ENCODE assay signal across 30 cellular contexts in the genomic region with DNA sequence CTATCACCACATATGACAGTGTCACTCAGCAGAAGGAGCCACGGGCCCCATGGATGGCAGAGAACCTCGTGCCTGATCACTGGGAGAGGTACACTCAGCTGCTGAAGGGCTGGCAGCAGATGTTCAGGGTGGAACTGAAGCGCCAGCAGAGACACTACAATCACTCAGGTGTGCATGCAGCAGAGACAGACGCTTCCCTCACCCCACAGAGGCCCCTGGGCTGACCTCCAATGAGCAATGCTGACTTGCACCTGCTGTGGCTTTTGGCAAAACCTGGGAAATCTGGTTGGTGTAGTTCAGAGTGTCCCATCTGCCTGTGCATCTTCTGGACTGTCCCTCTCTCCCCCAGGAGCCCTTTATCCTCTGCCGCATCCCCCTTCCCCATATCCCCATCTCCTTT. TPM values are rescaled to one million over a fixed set of nuclear protein-coding genes. Genes with fewer than 3 reads are reported as not detected.
A peak's percentile ranks its signal among the peaks of the same experiment; 100 is the strongest.
DNase-seq lines count a peak whose midpoint lies in the region; ATAC-seq and TF ChIP-seq lines count a peak whose summit lies in the region.
"Had no signal": no experiment of that assay in that cellular context is flagged by ENCODE, and none has a peak within 500 bp of the region (broad histone marks: within the 10 kb centered on the region; RNA-seq: fewer than 3 reads in every experiment).

No MANE protein-coding gene starts in this region.

- peaks cover 92% of the 10 kb centered on the region for H3K36me3 ChIP-seq in DND-41 (ENCODE audit: insufficient read depth, low read length)
- H3K36me3 ChIP-seq: gastrocnemius medialis, prostate gland, thyroid gland, vagina, WERI-Rb-1 had no signal

- H3K9me3 ChIP-seq in DND-41 (ENCODE audit: insufficient read depth, low read length, severe bottlenecking), result no peaks in the 10 kb centered on the region
- H3K9me3 ChIP-seq: A549, gastrocnemius medialis, MG63, prostate gland, thyroid gland, vagina had no signal

- H3K27ac ChIP-seq in DND-41 (ENCODE audit: low read length) (no peak overlapping the region; the same call in 1 of the 2 replicates), foreskin keratinocyte (no peak overlapping the region)
- H3K27ac ChIP-seq: A549, brain microvascular endothelial cell, gastrocnemius medialis, HL-60, prostate gland, RWPE1, thyroid gland, vagina, WERI-Rb-1 had no signal

- no peak overlapping the region for H3K9ac ChIP-seq in DND-41 (ENCODE audit: low read depth, low read length)

- no peak overlapping the region for H3K4me3 ChIP-seq in DND-41 (ENCODE audit: low read depth in 1 of 2, low read length in 2 of 2)
- H3K4me3 ChIP-seq: A549, gastrocnemius medialis, MG63, prostate gland, thyroid gland, vagina had no signal

- H2AFZ ChIP-seq in DND-41 (ENCODE audit: low read depth, low read length), result no peak overlapping the region

- no peaks in the 10 kb centered on the region for H3K4me1 ChIP-seq in DND-41 (ENCODE audit: insufficient read depth, low read length)
- no peaks in the 10 kb centered on the region for H3K4me1 ChIP-seq in foreskin keratinocyte
- H3K4me1 ChIP-seq: A549, prostate gland had no signal

- H3K27me3 ChIP-seq in DND-41 (ENCODE audit: insufficient read depth, low read length, poor library complexity) (no peaks in the 10 kb centered on the region), foreskin keratinocyte (no peaks in the 10 kb centered on the region)
- H3K27me3 ChIP-seq: brain microvascular endothelial cell, gastrocnemius medialis, MG63, thyroid gland, vagina had no signal

- H3K4me2 ChIP-seq in DND-41 (ENCODE audit: insufficient read depth, low read length), result no peak overlapping the region
- H3K4me2 ChIP-seq: A549 had no signal

- DNase-seq in NCI-H146 (lab: John Stamatoyannopoulos, UW) (peak; percentile 26), NCI-H146 treated with DMSO at 0.1 percent for 48 hours (lab: John Stamatoyannopoulos, UW; ENCODE audit: unreplicated experiment) (no peak), DND-41 (no peak), NCI-H345 (lab: John Stamatoyannopoulos, UW) (peak; percentile 55), foreskin keratinocyte (no peak), GM19240 (ENCODE audit: insufficient read length, low spot score) (no peak)
- DNase-seq: activated CD4-positive, alpha-beta T cell treated with anti-CD3 and anti-CD28 coated beads for 4 hours; activated CD8-positive, alpha-beta T cell treated with anti-CD3 and anti-CD28 coated beads, Interleukin-2, amount 10 ng/mL, durations not matched to agents 7 days and 5 days; amygdala; brain microvascular endothelial cell; CD4-positive, alpha-beta T cell; gastrocnemius medialis; KBM-7; MG63; naive B cell; NCI-H1436 treated with DMSO at 0.1 percent for 48 hours; NCI-H774; stimulated activated CD4-positive, alpha-beta T cell treated with anti-CD3 and anti-CD28 coated beads, Interleukin-2, amount 100 ng/mL, for 48 hours; thyroid gland; WERI-Rb-1 had no signal

- ATAC-seq in DND-41 (ENCODE audit: insufficient read depth, low read depth), result peak; percentile 41; the same call in 1 of the 3 replicates
- peak; percentile 38 for ATAC-seq in foreskin keratinocyte
- ATAC-seq in HG03159 (IDR thresholded peaks at IDR 0.05; ENCODE audit: unreplicated experiment), result no peak
- ATAC-seq in HG03095 (IDR thresholded peaks at IDR 0.05; ENCODE audit: unreplicated experiment), result no peak
- ATAC-seq: A549; activated CD8-positive, alpha-beta T cell treated with anti-CD3 and anti-CD28 coated beads, Interleukin-2, amount 10 ng/mL, durations not matched to agents 7 days and 5 days; activated T-helper 17 cell treated with anti-CD3 and anti-CD28 coated beads, Interleukin-2, amount 50 U/mL, for 72 hours; gastrocnemius medialis; sciatic nerve had no signal

- H3K79me2 ChIP-seq in DND-41 (ENCODE audit: insufficient read depth, low read length), result peaks cover 20% of the 10 kb centered on the region

- TF ChIP-seq CTCF in DND-41 (IDR thresholded peaks at IDR 0.05; ENCODE audit: borderline replicate concordance, extremely low read depth, low read length, poor library complexity, severe bottlenecking) (no peak), foreskin keratinocyte (conservative IDR thresholded peaks at IDR 0.05) (no peak)

- no peaks in the 10 kb centered on the region; the same call in 1 of the 2 replicates for H4K20me1 ChIP-seq in DND-41 (ENCODE audit: insufficient read depth, low read length)

RNA-seq across cellular contexts. Expression of a gene that starts 51.9 kb away (rescaled TPM):
- 1.6 and 1.7 TPM in 2 replicates for total RNA-seq in foreskin keratinocyte
- polyA plus RNA-seq in foreskin keratinocyte, result 0.90 and 1.3 TPM in 2 replicates
- total RNA-seq: H4 had no signal

RNA-seq across cellular contexts. Expression of a gene that starts 58.1 kb away (rescaled TPM):
- 31.6 and 34.8 TPM in 2 replicates for total RNA-seq in foreskin keratinocyte
- polyA plus RNA-seq in foreskin keratinocyte, result 12.9 and 16.3 TPM in 2 replicates

Comparison
In these comparisons a context has a peak if more than half of its experiments do, and no peak if none do; other contexts are left out.
1. DNase-seq: peak in NCI-H146 (single experiment) and NCI-H345 (single experiment); none in NCI-H146 treated with DMSO at 0.1 percent for 48 hours (single experiment), DND-41 (single experiment), foreskin keratinocyte (0 of 2) and GM19240 (single experiment).
2. ATAC-seq: peak in DND-41 (single experiment) and foreskin keratinocyte (single experiment); none in HG03159 (single experiment) and HG03095 (single experiment).